Comparison of ENCODE assay signal across 20 cellular contexts in the genomic region with DNA sequence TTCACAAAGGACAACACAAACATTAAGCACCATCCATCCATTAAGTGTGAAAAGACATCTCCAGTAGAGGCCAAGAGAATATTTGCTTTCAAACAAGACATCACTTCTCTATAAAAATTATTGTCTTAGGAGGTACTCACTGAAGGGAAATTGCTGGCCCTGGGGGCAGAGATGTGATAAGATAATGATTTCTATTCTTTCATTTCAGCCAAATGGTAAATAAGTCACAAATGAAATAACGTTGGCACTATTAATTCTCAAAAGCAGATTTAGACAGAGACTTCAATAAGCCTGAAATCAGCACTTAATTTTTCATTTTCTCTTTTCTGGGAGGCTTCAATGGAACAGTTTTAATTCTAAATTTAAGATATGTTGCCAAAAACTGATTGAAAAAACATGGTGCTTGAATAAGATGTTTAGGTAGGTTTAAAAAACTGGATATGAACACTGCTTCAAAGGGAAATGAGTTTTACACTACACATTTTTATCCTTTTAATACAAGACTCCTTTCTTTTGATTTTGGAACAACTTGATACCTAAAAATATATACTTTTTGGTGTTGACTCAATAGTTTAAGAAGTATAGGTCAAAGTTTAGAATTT.
"Had no signal": no experiment of that assay in that cellular context is flagged by ENCODE, and none has a peak within 500 bp of the region (broad histone marks: within the 10 kb centered on the region; RNA-seq: fewer than 3 reads in every experiment).

No MANE protein-coding gene starts in this region.

- H3K36me3 ChIP-seq: cardiac muscle cell, esophagus muscularis mucosa, heart right ventricle, right atrium auricular region, tibial artery had no signal

- H3K27ac Mint-ChIP-seq: activated naive CD4-positive, alpha-beta T cell treated with anti-CD3 and anti-CD28 coated beads for 36 hours; activated naive CD8-positive, alpha-beta T cell treated with anti-CD3 and anti-CD28 coated beads, Interleukin-2, amount 50 U/mL, for 24 hours; activated T-helper 17 cell treated with anti-CD3 and anti-CD28 coated beads, Interleukin-2, amount 50 U/mL, for 72 hours; naive B cell; T-cell had no signal

- ATAC-seq: activated CD4-positive, CD25-positive, alpha-beta regulatory T cell treated with anti-CD3 and anti-CD28 coated beads, Interleukin-2, amount 50 U/mL, for 24 hours; activated naive CD8-positive, alpha-beta T cell treated with anti-CD3 and anti-CD28 coated beads, Interleukin-2, amount 50 U/mL, for 24 hours; activated T-helper 17 cell treated with anti-CD3 and anti-CD28 coated beads, Interleukin-2, amount 50 U/mL, for 72 hours; heart right ventricle; T-cell had no signal

- H3K4me3 Mint-ChIP-seq: activated naive CD4-positive, alpha-beta T cell treated with anti-CD3 and anti-CD28 coated beads for 36 hours; activated naive CD8-positive, alpha-beta T cell treated with anti-CD3 and anti-CD28 coated beads, Interleukin-2, amount 50 U/mL, for 24 hours; activated T-helper 17 cell treated with anti-CD3 and anti-CD28 coated beads, Interleukin-2, amount 50 U/mL, for 72 hours; naive B cell; T-cell had no signal

- H3K4me1 Mint-ChIP-seq: activated naive CD8-positive, alpha-beta T cell treated with anti-CD3 and anti-CD28 coated beads, Interleukin-2, amount 50 U/mL, for 24 hours; activated T-helper 17 cell treated with anti-CD3 and anti-CD28 coated beads, Interleukin-2, amount 50 U/mL, for 72 hours; naive B cell; T-cell had no signal

- H3K27me3 ChIP-seq: cardiac muscle cell, esophagus muscularis mucosa, heart right ventricle, right atrium auricular region, tibial artery had no signal

- H3K27me3 Mint-ChIP-seq: naive B cell, T-cell had no signal

- H3K4me1 ChIP-seq: heart right ventricle, right atrium auricular region had no signal

- DNase-seq: activated CD4-positive, alpha-beta T cell treated with anti-CD3 and anti-CD28 coated beads, Interleukin-2, amount 50 U/mL, for 4 hours; activated naive CD4-positive, alpha-beta T cell treated with anti-CD3 and anti-CD28 coated beads for 36 hours; activated naive CD8-positive, alpha-beta T cell treated with anti-CD3 and anti-CD28 coated beads, Interleukin-2, amount 50 U/mL, for 24 hours; heart right ventricle; midbrain; naive B cell; posterior cingulate gyrus; stimulated activated CD4-positive, alpha-beta T cell treated with anti-CD3 and anti-CD28 coated beads, Interleukin-15, amount 100 ng/mL, for 24 hours; stimulated activated CD4-positive, alpha-beta T cell treated with anti-CD3 and anti-CD28 coated beads, Interleukin-4, amount 100 ng/mL, for 24 hours; stimulated activated naive CD4-positive, alpha-beta T cell; T-cell; T-helper 9 cell; tibial artery had no signal

- H3K9me3 ChIP-seq: esophagus muscularis mucosa, heart right ventricle, right atrium auricular region, tibial artery had no signal

- H3K4me3 ChIP-seq: cardiac muscle cell, esophagus muscularis mucosa, heart right ventricle, lung, right atrium auricular region, skin epidermis, tibial artery had no signal

- H3K36me3 Mint-ChIP-seq: naive B cell, T-cell had no signal

- H3K9me3 Mint-ChIP-seq: activated naive CD4-positive, alpha-beta T cell treated with anti-CD3 and anti-CD28 coated beads for 36 hours; activated naive CD8-positive, alpha-beta T cell treated with anti-CD3 and anti-CD28 coated beads, Interleukin-2, amount 50 U/mL, for 24 hours; activated T-helper 17 cell treated with anti-CD3 and anti-CD28 coated beads, Interleukin-2, amount 50 U/mL, for 72 hours; naive B cell; T-cell had no signal

- H3K27ac ChIP-seq: cardiac muscle cell, esophagus muscularis mucosa, heart right ventricle, right atrium auricular region, tibial artery had no signal
